In the genomic region with DNA sequence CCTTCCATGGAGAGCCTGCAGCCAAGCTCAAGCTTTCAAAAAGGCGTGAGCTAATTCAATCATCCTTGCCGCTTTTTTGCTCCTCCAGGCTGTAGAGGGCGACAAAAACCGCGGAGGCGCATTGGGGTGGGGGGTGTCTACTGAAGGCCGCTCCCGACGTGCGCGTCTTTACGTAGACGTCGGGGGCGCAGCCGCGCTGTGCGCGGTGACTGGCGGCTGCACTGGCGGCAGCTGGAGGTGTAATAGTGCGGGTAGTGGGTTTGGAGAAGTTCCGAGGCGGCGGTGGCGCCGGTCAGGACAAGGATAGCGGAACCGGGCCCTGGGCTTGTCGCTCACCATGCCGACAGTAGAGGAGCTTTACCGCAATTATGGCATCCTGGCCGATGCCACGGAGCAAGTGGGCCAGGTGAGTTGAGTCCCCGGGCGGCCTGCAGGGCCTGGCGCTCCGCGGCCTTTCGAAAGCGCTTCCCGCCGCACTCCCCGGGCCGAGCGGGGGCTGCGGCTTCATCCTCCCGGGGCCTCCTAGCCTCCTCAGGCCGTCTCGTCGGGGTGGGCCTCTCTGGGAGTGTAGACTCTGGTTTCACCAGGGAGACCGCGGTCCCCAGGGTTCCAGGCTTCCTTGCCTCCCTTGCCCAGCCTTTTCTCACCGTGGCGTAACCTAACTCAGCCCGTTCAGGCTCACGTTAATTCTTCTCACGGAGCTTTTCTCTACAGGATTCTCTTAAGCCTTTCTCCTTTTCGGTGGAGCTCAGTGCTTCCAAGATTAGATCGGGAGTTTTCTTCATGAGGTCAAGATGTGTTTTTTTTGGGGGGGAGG, we compare ENCODE assay signal across 1 cellular context.
TF ChIP-seq lines count a peak whose summit lies in the region.

A gene (plus strand): TSS at position 206 of the 817 bp plus-strand sequence. CDS start 132 bp downstream, at position 338.

TF ChIP-seq in HepG2, 621 proteins besides CTCF, POLR2A, EP300 and RAD21 (continued from another document and continues in another):
- TF ChIP-seq, protein P1, sequence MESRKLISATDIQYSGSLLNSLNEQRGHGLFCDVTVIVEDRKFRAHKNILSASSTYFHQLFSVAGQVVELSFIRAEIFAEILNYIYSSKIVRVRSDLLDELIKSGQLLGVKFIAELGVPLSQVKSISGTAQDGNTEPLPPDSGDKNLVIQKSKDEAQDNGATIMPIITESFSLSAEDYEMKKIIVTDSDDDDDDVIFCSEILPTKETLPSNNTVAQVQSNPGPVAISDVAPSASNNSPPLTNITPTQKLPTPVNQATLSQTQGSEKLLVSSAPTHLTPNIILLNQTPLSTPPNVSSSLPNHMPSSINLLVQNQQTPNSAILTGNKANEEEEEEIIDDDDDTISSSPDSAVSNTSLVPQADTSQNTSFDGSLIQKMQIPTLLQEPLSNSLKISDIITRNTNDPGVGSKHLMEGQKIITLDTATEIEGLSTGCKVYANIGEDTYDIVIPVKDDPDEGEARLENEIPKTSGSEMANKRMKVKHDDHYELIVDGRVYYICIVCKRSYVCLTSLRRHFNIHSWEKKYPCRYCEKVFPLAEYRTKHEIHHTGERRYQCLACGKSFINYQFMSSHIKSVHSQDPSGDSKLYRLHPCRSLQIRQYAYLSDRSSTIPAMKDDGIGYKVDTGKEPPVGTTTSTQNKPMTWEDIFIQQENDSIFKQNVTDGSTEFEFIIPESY (CRISPR knock-in tag; IDR thresholded peaks at IDR 0.05), result peak; percentile 21; the same call in 1 of the 2 replicates
- TF ChIP-seq ZNF713 (CRISPR knock-in tag; IDR thresholded peaks at IDR 0.05) (no peak), GABPA (IDR thresholded peaks at IDR 0.05; ENCODE audit: low read depth, low read length) (peak; percentile 7; the same call in 1 of the 2 replicates), GABPA (CRISPR knock-in tag; IDR thresholded peaks at IDR 0.05; ENCODE audit: low read depth) (peak; percentile 77), SRY (CRISPR knock-in tag; IDR thresholded peaks at IDR 0.05) (peak; percentile 81; the same call in 1 of the 2 replicates), ZSCAN12 (CRISPR knock-in tag; IDR thresholded peaks at IDR 0.05) (no peak), PPARG (CRISPR knock-in tag; conservative IDR thresholded peaks at IDR 0.05) (peak; percentile 47; the same call in 1 of the 2 replicates), ZNF619 (CRISPR knock-in tag; IDR thresholded peaks at IDR 0.05) (peak; percentile 47; the same call in 1 of the 2 replicates), SETDB1 (CRISPR knock-in tag; IDR thresholded peaks at IDR 0.05; ENCODE audit: borderline replicate concordance) (no peak), ZNF282 (IDR thresholded peaks at IDR 0.05; ENCODE audit: partially characterized antibody) (no peak), NRL (CRISPR knock-in tag; IDR thresholded peaks at IDR 0.05; ENCODE audit: borderline replicate concordance) (peak; percentile 80; the same call in 1 of the 2 replicates), TBL1XR1 (IDR thresholded peaks at IDR 0.05; ENCODE audit: borderline replicate concordance, low read length, partially characterized antibody) (no peak), CHCHD3 (CRISPR knock-in tag; IDR thresholded peaks at IDR 0.05) (no peak), CENPT (CRISPR knock-in tag; IDR thresholded peaks at IDR 0.05; ENCODE audit: low read depth) (no peak; the same call in 1 of the 2 replicates), HNRNPUL1 (IDR thresholded peaks at IDR 0.05; ENCODE audit: low read depth, low read length) (no peak), HDAC6 (IDR thresholded peaks at IDR 0.05; ENCODE audit: low read depth, low read length) (no peak), ZNF557 (CRISPR knock-in tag; IDR thresholded peaks at IDR 0.05) (peak; percentile 77; the same call in 1 of the 2 replicates), TOPORS (CRISPR knock-in tag; IDR thresholded peaks at IDR 0.05) (0 out of 2 replicates have a peak, but pooled peaks have one; percentile 75), NR2F2 (IDR thresholded peaks at IDR 0.05; ENCODE audit: borderline replicate concordance, low read depth) (no peak), PHB2 (IDR thresholded peaks at IDR 0.05; ENCODE audit: partially characterized antibody) (no peak), SMARCC2 (IDR thresholded peaks at IDR 0.05) (no peak), MYC (CRISPR knock-in tag; IDR thresholded peaks at IDR 0.05; ENCODE audit: borderline replicate concordance) (peak; percentile 78; the same call in 1 of the 2 replicates), ZNF768 (CRISPR knock-in tag; IDR thresholded peaks at IDR 0.05) (peak; percentile 74; the same call in 1 of the 2 replicates), ZNF790 (CRISPR knock-in tag; IDR thresholded peaks at IDR 0.05; ENCODE audit: borderline replicate concordance) (no peak), SAFB2 (CRISPR knock-in tag; IDR thresholded peaks at IDR 0.05; ENCODE audit: borderline replicate concordance, low read depth) (no peak), NPAS2 (CRISPR knock-in tag; IDR thresholded peaks at IDR 0.05; ENCODE audit: borderline replicate concordance) (no peak), KDM4B (CRISPR knock-in tag; IDR thresholded peaks at IDR 0.05) (no peak; the same call in 1 of the 2 replicates), ZFY (CRISPR knock-in tag; IDR thresholded peaks at IDR 0.05) (peak; percentile 99), NCOR1 (IDR thresholded peaks at IDR 0.05; ENCODE audit: borderline replicate concordance, low read length) (no peak)
- TF ChIP-seq, protein P2, sequence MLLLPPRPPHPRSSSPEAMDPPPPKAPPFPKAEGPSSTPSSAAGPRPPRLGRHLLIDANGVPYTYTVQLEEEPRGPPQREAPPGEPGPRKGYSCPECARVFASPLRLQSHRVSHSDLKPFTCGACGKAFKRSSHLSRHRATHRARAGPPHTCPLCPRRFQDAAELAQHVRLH (CRISPR knock-in tag; IDR thresholded peaks at IDR 0.05; ENCODE audit: borderline replicate concordance, low read depth), result peak; percentile 86
- TF ChIP-seq, protein P3, sequence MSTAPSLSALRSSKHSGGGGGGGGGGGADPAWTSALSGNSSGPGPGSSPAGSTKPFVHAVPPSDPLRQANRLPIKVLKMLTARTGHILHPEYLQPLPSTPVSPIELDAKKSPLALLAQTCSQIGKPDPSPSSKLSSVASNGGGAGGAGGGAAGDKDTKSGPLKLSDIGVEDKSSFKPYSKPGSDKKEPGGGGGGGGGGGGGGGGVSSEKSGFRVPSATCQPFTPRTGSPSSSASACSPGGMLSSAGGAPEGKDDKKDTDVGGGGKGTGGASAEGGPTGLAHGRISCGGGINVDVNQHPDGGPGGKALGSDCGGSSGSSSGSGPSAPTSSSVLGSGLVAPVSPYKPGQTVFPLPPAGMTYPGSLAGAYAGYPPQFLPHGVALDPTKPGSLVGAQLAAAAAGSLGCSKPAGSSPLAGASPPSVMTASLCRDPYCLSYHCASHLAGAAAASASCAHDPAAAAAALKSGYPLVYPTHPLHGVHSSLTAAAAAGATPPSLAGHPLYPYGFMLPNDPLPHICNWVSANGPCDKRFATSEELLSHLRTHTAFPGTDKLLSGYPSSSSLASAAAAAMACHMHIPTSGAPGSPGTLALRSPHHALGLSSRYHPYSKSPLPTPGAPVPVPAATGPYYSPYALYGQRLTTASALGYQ (CRISPR knock-in tag; IDR thresholded peaks at IDR 0.05), result peak; percentile 58; the same call in 1 of the 2 replicates
- TF ChIP-seq, protein P4, sequence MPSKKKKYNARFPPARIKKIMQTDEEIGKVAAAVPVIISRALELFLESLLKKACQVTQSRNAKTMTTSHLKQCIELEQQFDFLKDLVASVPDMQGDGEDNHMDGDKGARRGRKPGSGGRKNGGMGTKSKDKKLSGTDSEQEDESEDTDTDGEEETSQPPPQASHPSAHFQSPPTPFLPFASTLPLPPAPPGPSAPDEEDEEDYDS (CRISPR knock-in tag; IDR thresholded peaks at IDR 0.05), result peak; percentile 68
- TF ChIP-seq, protein P5, sequence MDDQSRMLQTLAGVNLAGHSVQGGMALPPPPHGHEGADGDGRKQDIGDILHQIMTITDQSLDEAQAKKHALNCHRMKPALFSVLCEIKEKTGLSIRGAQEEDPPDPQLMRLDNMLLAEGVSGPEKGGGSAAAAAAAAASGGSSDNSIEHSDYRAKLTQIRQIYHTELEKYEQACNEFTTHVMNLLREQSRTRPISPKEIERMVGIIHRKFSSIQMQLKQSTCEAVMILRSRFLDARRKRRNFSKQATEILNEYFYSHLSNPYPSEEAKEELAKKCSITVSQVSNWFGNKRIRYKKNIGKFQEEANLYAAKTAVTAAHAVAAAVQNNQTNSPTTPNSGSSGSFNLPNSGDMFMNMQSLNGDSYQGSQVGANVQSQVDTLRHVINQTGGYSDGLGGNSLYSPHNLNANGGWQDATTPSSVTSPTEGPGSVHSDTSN (CRISPR knock-in tag; IDR thresholded peaks at IDR 0.05; ENCODE audit: borderline replicate concordance), result 0 out of 2 replicates have a peak, but pooled peaks have one; percentile 45
- TF ChIP-seq, protein P6, sequence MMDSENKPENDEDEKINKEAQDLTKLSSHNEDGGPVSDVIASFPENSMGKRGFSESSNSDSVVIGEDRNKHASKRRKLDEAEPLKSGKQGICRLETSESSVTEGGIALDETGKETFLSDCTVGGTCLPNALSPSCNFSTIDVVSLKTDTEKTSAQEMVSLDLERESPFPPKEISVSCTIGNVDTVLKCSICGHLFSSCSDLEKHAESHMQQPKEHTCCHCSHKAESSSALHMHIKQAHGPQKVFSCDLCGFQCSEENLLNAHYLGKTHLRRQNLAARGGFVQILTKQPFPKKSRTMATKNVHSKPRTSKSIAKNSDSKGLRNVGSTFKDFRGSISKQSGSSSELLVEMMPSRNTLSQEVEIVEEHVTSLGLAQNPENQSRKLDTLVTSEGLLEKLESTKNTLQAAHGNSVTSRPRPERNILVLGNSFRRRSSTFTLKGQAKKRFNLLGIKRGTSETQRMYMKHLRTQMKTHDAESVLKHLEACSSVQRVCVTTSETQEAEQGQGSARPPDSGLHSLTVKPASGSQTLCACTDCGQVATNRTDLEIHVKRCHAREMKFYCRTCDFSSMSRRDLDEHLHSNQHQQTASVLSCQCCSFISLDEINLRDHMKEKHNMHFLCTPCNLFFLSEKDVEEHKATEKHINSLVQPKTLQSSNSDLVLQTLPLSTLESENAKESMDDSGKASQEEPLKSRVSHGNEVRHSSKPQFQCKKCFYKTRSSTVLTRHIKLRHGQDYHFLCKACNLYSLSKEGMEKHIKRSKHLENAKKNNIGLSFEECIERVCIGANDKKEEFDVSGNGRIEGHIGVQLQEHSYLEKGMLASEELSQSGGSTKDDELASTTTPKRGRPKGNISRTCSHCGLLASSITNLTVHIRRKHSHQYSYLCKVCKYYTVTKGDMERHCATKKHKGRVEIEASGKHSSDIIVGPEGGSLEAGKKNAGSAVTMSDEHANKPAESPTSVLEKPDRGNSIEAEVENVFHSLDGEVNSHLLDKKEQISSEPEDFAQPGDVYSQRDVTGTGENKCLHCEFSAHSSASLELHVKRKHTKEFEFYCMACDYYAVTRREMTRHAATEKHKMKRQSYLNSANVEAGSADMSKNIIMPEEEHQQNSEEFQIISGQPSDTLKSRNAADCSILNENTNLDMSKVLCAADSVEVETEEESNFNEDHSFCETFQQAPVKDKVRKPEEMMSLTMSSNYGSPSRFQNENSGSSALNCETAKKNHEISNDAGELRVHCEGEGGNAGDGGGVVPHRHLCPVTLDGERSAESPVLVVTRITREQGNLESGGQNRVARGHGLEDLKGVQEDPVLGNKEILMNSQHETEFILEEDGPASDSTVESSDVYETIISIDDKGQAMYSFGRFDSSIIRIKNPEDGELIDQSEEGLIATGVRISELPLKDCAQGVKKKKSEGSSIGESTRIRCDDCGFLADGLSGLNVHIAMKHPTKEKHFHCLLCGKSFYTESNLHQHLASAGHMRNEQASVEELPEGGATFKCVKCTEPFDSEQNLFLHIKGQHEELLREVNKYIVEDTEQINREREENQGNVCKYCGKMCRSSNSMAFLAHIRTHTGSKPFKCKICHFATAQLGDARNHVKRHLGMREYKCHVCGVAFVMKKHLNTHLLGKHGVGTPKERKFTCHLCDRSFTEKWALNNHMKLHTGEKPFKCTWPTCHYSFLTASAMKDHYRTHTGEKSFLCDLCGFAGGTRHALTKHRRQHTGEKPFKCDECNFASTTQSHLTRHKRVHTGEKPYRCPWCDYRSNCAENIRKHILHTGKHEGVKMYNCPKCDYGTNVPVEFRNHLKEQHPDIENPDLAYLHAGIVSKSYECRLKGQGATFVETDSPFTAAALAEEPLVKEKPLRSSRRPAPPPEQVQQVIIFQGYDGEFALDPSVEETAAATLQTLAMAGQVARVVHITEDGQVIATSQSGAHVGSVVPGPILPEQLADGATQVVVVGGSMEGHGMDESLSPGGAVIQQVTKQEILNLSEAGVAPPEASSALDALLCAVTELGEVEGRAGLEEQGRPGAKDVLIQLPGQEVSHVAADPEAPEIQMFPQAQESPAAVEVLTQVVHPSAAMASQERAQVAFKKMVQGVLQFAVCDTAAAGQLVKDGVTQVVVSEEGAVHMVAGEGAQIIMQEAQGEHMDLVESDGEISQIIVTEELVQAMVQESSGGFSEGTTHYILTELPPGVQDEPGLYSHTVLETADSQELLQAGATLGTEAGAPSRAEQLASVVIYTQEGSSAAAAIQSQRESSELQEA (CRISPR knock-in tag; IDR thresholded peaks at IDR 0.05; ENCODE audit: not compliant biosample characterization), result peak; percentile 69
- TF ChIP-seq, protein P7, sequence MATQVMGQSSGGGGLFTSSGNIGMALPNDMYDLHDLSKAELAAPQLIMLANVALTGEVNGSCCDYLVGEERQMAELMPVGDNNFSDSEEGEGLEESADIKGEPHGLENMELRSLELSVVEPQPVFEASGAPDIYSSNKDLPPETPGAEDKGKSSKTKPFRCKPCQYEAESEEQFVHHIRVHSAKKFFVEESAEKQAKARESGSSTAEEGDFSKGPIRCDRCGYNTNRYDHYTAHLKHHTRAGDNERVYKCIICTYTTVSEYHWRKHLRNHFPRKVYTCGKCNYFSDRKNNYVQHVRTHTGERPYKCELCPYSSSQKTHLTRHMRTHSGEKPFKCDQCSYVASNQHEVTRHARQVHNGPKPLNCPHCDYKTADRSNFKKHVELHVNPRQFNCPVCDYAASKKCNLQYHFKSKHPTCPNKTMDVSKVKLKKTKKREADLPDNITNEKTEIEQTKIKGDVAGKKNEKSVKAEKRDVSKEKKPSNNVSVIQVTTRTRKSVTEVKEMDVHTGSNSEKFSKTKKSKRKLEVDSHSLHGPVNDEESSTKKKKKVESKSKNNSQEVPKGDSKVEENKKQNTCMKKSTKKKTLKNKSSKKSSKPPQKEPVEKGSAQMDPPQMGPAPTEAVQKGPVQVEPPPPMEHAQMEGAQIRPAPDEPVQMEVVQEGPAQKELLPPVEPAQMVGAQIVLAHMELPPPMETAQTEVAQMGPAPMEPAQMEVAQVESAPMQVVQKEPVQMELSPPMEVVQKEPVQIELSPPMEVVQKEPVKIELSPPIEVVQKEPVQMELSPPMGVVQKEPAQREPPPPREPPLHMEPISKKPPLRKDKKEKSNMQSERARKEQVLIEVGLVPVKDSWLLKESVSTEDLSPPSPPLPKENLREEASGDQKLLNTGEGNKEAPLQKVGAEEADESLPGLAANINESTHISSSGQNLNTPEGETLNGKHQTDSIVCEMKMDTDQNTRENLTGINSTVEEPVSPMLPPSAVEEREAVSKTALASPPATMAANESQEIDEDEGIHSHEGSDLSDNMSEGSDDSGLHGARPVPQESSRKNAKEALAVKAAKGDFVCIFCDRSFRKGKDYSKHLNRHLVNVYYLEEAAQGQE (IDR thresholded peaks at IDR 0.05; ENCODE audit: borderline replicate concordance in 1 of 2, low read depth in 1 of 2, low read length in 2 of 2), result peak in 1 of 2 experiments; percentile 55; a peak in 1 of 4 replicates
- TF ChIP-seq, protein P8, sequence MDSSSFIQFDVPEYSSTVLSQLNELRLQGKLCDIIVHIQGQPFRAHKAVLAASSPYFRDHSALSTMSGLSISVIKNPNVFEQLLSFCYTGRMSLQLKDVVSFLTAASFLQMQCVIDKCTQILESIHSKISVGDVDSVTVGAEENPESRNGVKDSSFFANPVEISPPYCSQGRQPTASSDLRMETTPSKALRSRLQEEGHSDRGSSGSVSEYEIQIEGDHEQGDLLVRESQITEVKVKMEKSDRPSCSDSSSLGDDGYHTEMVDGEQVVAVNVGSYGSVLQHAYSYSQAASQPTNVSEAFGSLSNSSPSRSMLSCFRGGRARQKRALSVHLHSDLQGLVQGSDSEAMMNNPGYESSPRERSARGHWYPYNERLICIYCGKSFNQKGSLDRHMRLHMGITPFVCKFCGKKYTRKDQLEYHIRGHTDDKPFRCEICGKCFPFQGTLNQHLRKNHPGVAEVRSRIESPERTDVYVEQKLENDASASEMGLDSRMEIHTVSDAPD (CRISPR knock-in tag; IDR thresholded peaks at IDR 0.05), result no peak
